In genomic region chr5:175015028-175015427, GRCh38 we compare ENCODE assay signal across 1 cellular context.
A peak's percentile ranks its signal among the peaks of the same experiment; 100 is the strongest.
TF ChIP-seq lines count a peak whose summit lies in the region.

No MANE protein-coding gene starts in this region.

TF ChIP-seq in HepG2, 621 proteins besides CTCF, POLR2A, EP300 and RAD21 (continued from another document):
- TF ChIP-seq ARID5B (CRISPR knock-in tag; IDR thresholded peaks at IDR 0.05) (0 out of 2 replicates have a peak, but pooled peaks have one; percentile 30), RARA (CRISPR knock-in tag; IDR thresholded peaks at IDR 0.05) (peak; percentile 75), SKI (IDR thresholded peaks at IDR 0.05; ENCODE audit: partially characterized antibody) (peak; percentile 64), FOSL2 (CRISPR knock-in tag; IDR thresholded peaks at IDR 0.05) (0 out of 2 replicates have a peak, but pooled peaks have one; percentile 7), ZFP62 (CRISPR knock-in tag; IDR thresholded peaks at IDR 0.05) (no peak)
- TF ChIP-seq, protein P1, sequence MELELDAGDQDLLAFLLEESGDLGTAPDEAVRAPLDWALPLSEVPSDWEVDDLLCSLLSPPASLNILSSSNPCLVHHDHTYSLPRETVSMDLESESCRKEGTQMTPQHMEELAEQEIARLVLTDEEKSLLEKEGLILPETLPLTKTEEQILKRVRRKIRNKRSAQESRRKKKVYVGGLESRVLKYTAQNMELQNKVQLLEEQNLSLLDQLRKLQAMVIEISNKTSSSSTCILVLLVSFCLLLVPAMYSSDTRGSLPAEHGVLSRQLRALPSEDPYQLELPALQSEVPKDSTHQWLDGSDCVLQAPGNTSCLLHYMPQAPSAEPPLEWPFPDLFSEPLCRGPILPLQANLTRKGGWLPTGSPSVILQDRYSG (CRISPR knock-in tag; IDR thresholded peaks at IDR 0.05), result no peak
